26 cellular contexts compared by ENCODE assay signal in genomic region chr15:81910997-81911396, GRCh38.
DNase-seq lines count a peak whose midpoint lies in the region; ATAC-seq and TF ChIP-seq lines count a peak whose summit lies in the region.
"Had no signal": no experiment of that assay in that cellular context is flagged by ENCODE, and none has a peak within 500 bp of the region (broad histone marks: within the 10 kb centered on the region; RNA-seq: fewer than 3 reads in every experiment).

No MANE protein-coding gene starts in this region.

- H3K9me3 Mint-ChIP-seq in activated CD4-positive, alpha-beta memory T cell treated with anti-CD3 and anti-CD28 coated beads for 36 hours, result no peaks in the 10 kb centered on the region
- H3K9me3 Mint-ChIP-seq in stimulated activated naive B cell treated with anti-CD40 and anti-IgM and Interleukin-4, amounts not matched to agents 10 μg/mL and 1 μg/mL and 100 μg/mL, for 72 hours, result peaks cover 0 to 3% of the 10 kb centered on the region in 2 donors
- H3K9me3 Mint-ChIP-seq: activated naive CD4-positive, alpha-beta T cell treated with anti-CD3 and anti-CD28 coated beads, Interleukin-2, amount 50 U/mL, for 24 hours; activated T-helper 17 cell treated with anti-CD3 and anti-CD28 coated beads, Interleukin-2, amount 50 U/mL, for 72 hours; memory B cell had no signal

- WGBS in gastroesophageal sphincter (ENCODE audit: low coverage in 1 of 2), 2 donors, result 22 to 42% methylated on average over 2 of the region's 2 CpGs
- WGBS in mesodermal cell (ENCODE audit: insufficient coverage in 2 of 2), 2 experiments, result 73 to 100% methylated on average over 1 of the region's 2 CpGs
- WGBS in tibial nerve, 2 donors, result 25 to 33% methylated on average over 2 of the region's 2 CpGs

- no peak for TF ChIP-seq CTCF in gastroesophageal sphincter (IDR thresholded peaks at IDR 0.05)
- no peak for TF ChIP-seq CTCF in tibial nerve (IDR thresholded peaks at IDR 0.05)

- no peaks in the 10 kb centered on the region for H3K27me3 ChIP-seq in gastroesophageal sphincter
- H3K27me3 ChIP-seq in tibial nerve, result no peaks in the 10 kb centered on the region
- H3K27me3 ChIP-seq: right lobe of liver, stomach, thyroid gland had no signal

- peak; percentile 16 for ATAC-seq in Right ventricle myocardium inferior
- no peak for ATAC-seq in gastroesophageal sphincter
- no peak for ATAC-seq in stimulated activated naive B cell treated with anti-CD40 and anti-IgM and Interleukin-4, amounts not matched to agents 10 μg/mL and 1 μg/mL and 100 μg/mL, for 72 hours (replicated peaks)
- ATAC-seq: activated CD8-positive, alpha-beta T cell treated with anti-CD3 and anti-CD28 coated beads, Interleukin-2, amount 10 ng/mL, durations not matched to agents 7 days and 5 days; activated T-helper 17 cell treated with anti-CD3 and anti-CD28 coated beads, Interleukin-2, amount 50 U/mL, for 72 hours; right lobe of liver had no signal

- POLR2A ChIA-PET in activated CD4-positive, alpha-beta memory T cell treated with anti-CD3 and anti-CD28 coated beads for 36 hours (lab: Charles Lee), result no interaction called here

- H3K4me3 Mint-ChIP-seq in activated CD4-positive, alpha-beta memory T cell treated with anti-CD3 and anti-CD28 coated beads for 36 hours, result no peak overlapping the region
- H3K4me3 Mint-ChIP-seq in stimulated activated naive B cell treated with anti-CD40 and anti-IgM and Interleukin-4, amounts not matched to agents 10 μg/mL and 1 μg/mL and 100 μg/mL, for 72 hours, result no peak overlapping the region
- H3K4me3 Mint-ChIP-seq: activated CD8-positive, alpha-beta T cell treated with anti-CD3 and anti-CD28 coated beads, Interleukin-2, amount 10 ng/mL, durations not matched to agents 7 days and 5 days; activated naive CD4-positive, alpha-beta T cell treated with anti-CD3 and anti-CD28 coated beads, Interleukin-2, amount 50 U/mL, for 24 hours; activated T-helper 17 cell treated with anti-CD3 and anti-CD28 coated beads, Interleukin-2, amount 50 U/mL, for 72 hours; B cell; memory B cell had no signal

- CTCF ChIA-PET in activated CD4-positive, alpha-beta memory T cell treated with anti-CD3 and anti-CD28 coated beads for 36 hours (lab: Charles Lee), result no interaction called here

- no peak for TF ChIP-seq POLR2A in gastroesophageal sphincter (IDR thresholded peaks at IDR 0.05)
- no peak for TF ChIP-seq POLR2A in tibial nerve (IDR thresholded peaks at IDR 0.05)

- no peaks in the 10 kb centered on the region for H3K4me1 Mint-ChIP-seq in activated CD4-positive, alpha-beta memory T cell treated with anti-CD3 and anti-CD28 coated beads for 36 hours (ENCODE audit: low read depth)
- no peaks in the 10 kb centered on the region for H3K4me1 Mint-ChIP-seq in stimulated activated naive B cell treated with anti-CD40 and anti-IgM and Interleukin-4, amounts not matched to agents 10 μg/mL and 1 μg/mL and 100 μg/mL, for 72 hours
- H3K4me1 Mint-ChIP-seq: activated naive CD4-positive, alpha-beta T cell treated with anti-CD3 and anti-CD28 coated beads, Interleukin-2, amount 50 U/mL, for 24 hours; activated T-helper 17 cell treated with anti-CD3 and anti-CD28 coated beads, Interleukin-2, amount 50 U/mL, for 72 hours; B cell; memory B cell had no signal

- H3K4me1 ChIP-seq in gastroesophageal sphincter, result peaks cover 6 to 64% (median 26%) of the 10 kb centered on the region in 3 donors
- H3K4me1 ChIP-seq in mesodermal cell (ENCODE audit: control insufficient read depth, insufficient read depth, low read length, poor library complexity, severe bottlenecking), result peaks cover 8% of the 10 kb centered on the region
- H3K4me1 ChIP-seq in tibial nerve, result peaks cover 0 to 15% (median 0%) of the 10 kb centered on the region in 4 donors
- H3K4me1 ChIP-seq: thyroid gland had no signal

- no peak for TF ChIP-seq EP300 in gastroesophageal sphincter (IDR thresholded peaks at IDR 0.05)
- no peak for TF ChIP-seq EP300 in tibial nerve (IDR thresholded peaks at IDR 0.05)

- H3K9me3 ChIP-seq in gastroesophageal sphincter (no peaks in the 10 kb centered on the region), mesodermal cell (ENCODE audit: control insufficient read depth, low read length) (no peaks in the 10 kb centered on the region), tibial nerve (no peaks in the 10 kb centered on the region)
- H3K9me3 ChIP-seq: right lobe of liver, stomach, thyroid gland had no signal

- no peak overlapping the region for H3K27ac Mint-ChIP-seq in activated CD4-positive, alpha-beta memory T cell treated with anti-CD3 and anti-CD28 coated beads for 36 hours
- no peak overlapping the region for H3K27ac Mint-ChIP-seq in stimulated activated naive B cell treated with anti-CD40 and anti-IgM and Interleukin-4, amounts not matched to agents 10 μg/mL and 1 μg/mL and 100 μg/mL, for 72 hours
- H3K27ac Mint-ChIP-seq: activated CD8-positive, alpha-beta T cell treated with anti-CD3 and anti-CD28 coated beads, Interleukin-2, amount 10 ng/mL, durations not matched to agents 7 days and 5 days; activated naive CD4-positive, alpha-beta T cell treated with anti-CD3 and anti-CD28 coated beads, Interleukin-2, amount 50 U/mL, for 24 hours; activated T-helper 17 cell treated with anti-CD3 and anti-CD28 coated beads, Interleukin-2, amount 50 U/mL, for 72 hours; B cell; memory B cell had no signal

- H3K4me3 ChIP-seq in gastroesophageal sphincter (no peak overlapping the region), mesodermal cell (ENCODE audit: extremely low read depth, insufficient read depth, low read length, poor library complexity, severe bottlenecking) (no peak overlapping the region), tibial nerve (no peak overlapping the region)
- H3K4me3 ChIP-seq: right lobe of liver, stomach, thyroid gland had no signal

- H3K36me3 ChIP-seq in gastroesophageal sphincter, result no peaks in the 10 kb centered on the region
- H3K36me3 ChIP-seq in mesodermal cell (ENCODE audit: control insufficient read depth, insufficient read depth, low read length), result no peaks in the 10 kb centered on the region
- H3K36me3 ChIP-seq in tibial nerve, result no peaks in the 10 kb centered on the region
- H3K36me3 ChIP-seq: right lobe of liver, stomach, thyroid gland had no signal

- H3K27ac ChIP-seq in gastroesophageal sphincter, result peak overlapping the region in 3 of 4 donors; percentile 34 to 51 (median 43)
- peak overlapping the region; percentile 16 for H3K27ac ChIP-seq in mesodermal cell (ENCODE audit: low read depth, low read length, severe bottlenecking)
- no peak overlapping the region for H3K27ac ChIP-seq in tibial nerve
- H3K27ac ChIP-seq: HL-60, right lobe of liver, RWPE1, stomach, thyroid gland had no signal

- no peaks in the 10 kb centered on the region for H3K36me3 Mint-ChIP-seq in activated CD4-positive, alpha-beta memory T cell treated with anti-CD3 and anti-CD28 coated beads for 36 hours
- no peaks in the 10 kb centered on the region for H3K36me3 Mint-ChIP-seq in stimulated activated naive B cell treated with anti-CD40 and anti-IgM and Interleukin-4, amounts not matched to agents 10 μg/mL and 1 μg/mL and 100 μg/mL, for 72 hours
- H3K36me3 Mint-ChIP-seq: activated naive CD4-positive, alpha-beta T cell treated with anti-CD3 and anti-CD28 coated beads, Interleukin-2, amount 50 U/mL, for 24 hours; memory B cell had no signal

- DNase-seq in Right ventricle myocardium inferior (ENCODE audit: missing footprints), result no peak
- DNase-seq in cardiac septum (ENCODE audit: low spot score), result no peak
- DNase-seq in tibial nerve (ENCODE audit: low spot score in 2 of 2), result no peak
- no peak for DNase-seq in effector CD8-positive, alpha-beta T cell (lab: John Stamatoyannopoulos, UW)
- no peak for DNase-seq in activated CD4-positive, alpha-beta memory T cell treated with anti-CD3 and anti-CD28 coated beads for 36 hours
- no peak for DNase-seq in stimulated activated naive B cell treated with anti-CD40 and anti-IgM and Interleukin-4, amounts not matched to agents 10 μg/mL and 1 μg/mL and 100 μg/mL, for 72 hours
- DNase-seq: ACHN; activated CD8-positive, alpha-beta T cell treated with anti-CD3 and anti-CD28 coated beads, Interleukin-2, amount 10 ng/mL, durations not matched to agents 7 days and 5 days; amygdala; H7; Karpas-422; NCI-H1436 treated with DMSO at 0.1 percent for 48 hours; OCI-M1; right lobe of liver; stimulated activated CD4-positive, alpha-beta T cell treated with anti-CD3 and anti-CD28 coated beads, Interleukin-12 subunit alpha, Interleukin-12 subunit beta, amount 100 ng/mL, for 4 hours; stimulated activated CD4-positive, alpha-beta T cell treated with anti-CD3 and anti-CD28 coated beads, Interleukin-2, amount 100 ng/mL, for 48 hours; stomach; thyroid gland had no signal

- H3K27me3 Mint-ChIP-seq in activated CD4-positive, alpha-beta memory T cell treated with anti-CD3 and anti-CD28 coated beads for 36 hours, result peaks cover 3% of the 10 kb centered on the region
- no peaks in the 10 kb centered on the region for H3K27me3 Mint-ChIP-seq in stimulated activated naive B cell treated with anti-CD40 and anti-IgM and Interleukin-4, amounts not matched to agents 10 μg/mL and 1 μg/mL and 100 μg/mL, for 72 hours
- H3K27me3 Mint-ChIP-seq: B cell had no signal

- intact Hi-C loops in Right ventricle myocardium inferior (cut with DNase I) (loop anchor here (5.0 to 10.0 kb wide), 2 partner anchors 136 to 274 kb away; partner anchors contain the start of gene MEX3B), cardiac septum (cut with DNase I) (no loop called here)
- intact Hi-C loops in activated CD4-positive, alpha-beta memory T cell treated with anti-CD3 and anti-CD28 coated beads for 36 hours (cut with micrococcal nuclease), result no loop called here

Comparison
In these comparisons a context has a peak if more than half of its experiments do, and no peak if none do; other contexts are left out.
1. H3K27ac ChIP-seq: peak in gastroesophageal sphincter (3 of 4) and mesodermal cell (single experiment); none in tibial nerve (0 of 4).